Comparison of ENCODE assay signal across 1 cellular context in genomic region chr7:6375346-6376101, GRCh38.
TF ChIP-seq lines count a peak whose summit lies in the region.

No MANE protein-coding gene starts in this region.

TF ChIP-seq in K562, 482 proteins besides CTCF, POLR2A, EP300 and RAD21 (continued from another document):
- TF ChIP-seq ZBTB40 (IDR thresholded peaks at IDR 0.05) (peak; percentile 27; the same call in 1 of the 2 replicates), ZBTB40 (CRISPR knock-in tag; IDR thresholded peaks at IDR 0.05) (no peak)
